In the genomic region with DNA sequence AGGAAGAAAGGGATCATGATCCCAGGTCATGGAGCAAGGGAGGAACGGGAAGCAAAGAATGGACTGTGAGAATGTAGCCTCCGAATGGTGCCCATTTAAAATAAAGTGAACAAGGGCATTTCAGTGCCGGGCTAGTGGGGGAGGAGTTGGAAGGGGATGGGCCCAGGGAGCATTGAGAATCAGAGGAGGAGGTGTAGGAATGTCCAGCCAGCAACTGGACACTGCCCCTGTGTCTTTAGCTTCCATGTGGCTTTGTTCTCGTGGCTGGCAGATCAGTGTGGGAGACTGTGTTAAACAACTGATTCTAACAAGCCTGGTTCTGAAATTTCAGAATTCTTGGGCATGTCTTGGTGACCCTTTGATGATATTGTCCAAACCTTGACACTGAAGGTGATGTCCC, we compare ENCODE assay signal across 2 cellular contexts.
A peak's percentile ranks its signal among the peaks of the same experiment; 100 is the strongest.
TF ChIP-seq lines count a peak whose summit lies in the region.

No MANE protein-coding gene starts in this region.

TF ChIP-seq in HepG2, 621 proteins besides CTCF, POLR2A, EP300 and RAD21:
- TF ChIP-seq, protein P1, sequence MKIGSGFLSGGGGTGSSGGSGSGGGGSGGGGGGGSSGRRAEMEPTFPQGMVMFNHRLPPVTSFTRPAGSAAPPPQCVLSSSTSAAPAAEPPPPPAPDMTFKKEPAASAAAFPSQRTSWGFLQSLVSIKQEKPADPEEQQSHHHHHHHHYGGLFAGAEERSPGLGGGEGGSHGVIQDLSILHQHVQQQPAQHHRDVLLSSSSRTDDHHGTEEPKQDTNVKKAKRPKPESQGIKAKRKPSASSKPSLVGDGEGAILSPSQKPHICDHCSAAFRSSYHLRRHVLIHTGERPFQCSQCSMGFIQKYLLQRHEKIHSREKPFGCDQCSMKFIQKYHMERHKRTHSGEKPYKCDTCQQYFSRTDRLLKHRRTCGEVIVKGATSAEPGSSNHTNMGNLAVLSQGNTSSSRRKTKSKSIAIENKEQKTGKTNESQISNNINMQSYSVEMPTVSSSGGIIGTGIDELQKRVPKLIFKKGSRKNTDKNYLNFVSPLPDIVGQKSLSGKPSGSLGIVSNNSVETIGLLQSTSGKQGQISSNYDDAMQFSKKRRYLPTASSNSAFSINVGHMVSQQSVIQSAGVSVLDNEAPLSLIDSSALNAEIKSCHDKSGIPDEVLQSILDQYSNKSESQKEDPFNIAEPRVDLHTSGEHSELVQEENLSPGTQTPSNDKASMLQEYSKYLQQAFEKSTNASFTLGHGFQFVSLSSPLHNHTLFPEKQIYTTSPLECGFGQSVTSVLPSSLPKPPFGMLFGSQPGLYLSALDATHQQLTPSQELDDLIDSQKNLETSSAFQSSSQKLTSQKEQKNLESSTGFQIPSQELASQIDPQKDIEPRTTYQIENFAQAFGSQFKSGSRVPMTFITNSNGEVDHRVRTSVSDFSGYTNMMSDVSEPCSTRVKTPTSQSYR (CRISPR knock-in tag; IDR thresholded peaks at IDR 0.05; ENCODE audit: borderline replicate concordance): 0 out of 2 replicates have a peak, but pooled peaks have one; percentile 42
- TF ChIP-seq ZSCAN31 (CRISPR knock-in tag; IDR thresholded peaks at IDR 0.05; ENCODE audit: low read depth) (no peak), ZNF335 (CRISPR knock-in tag; IDR thresholded peaks at IDR 0.05) (no peak), TEAD3 (CRISPR knock-in tag; optimal IDR thresholded peaks at IDR 0.05; ENCODE audit: borderline replicate concordance) (peak; percentile 28), KDM4B (CRISPR knock-in tag; IDR thresholded peaks at IDR 0.05) (no peak), RNF2 (conservative IDR thresholded peaks at IDR 0.05; ENCODE audit: low read depth) (no peak), ZNF782 (CRISPR knock-in tag; IDR thresholded peaks at IDR 0.05; ENCODE audit: borderline replicate concordance) (no peak), KLF13 (CRISPR knock-in tag; IDR thresholded peaks at IDR 0.05) (0 out of 2 replicates have a peak, but pooled peaks have one; percentile 22), WIZ (CRISPR knock-in tag; IDR thresholded peaks at IDR 0.05) (no peak), ZNF547 (CRISPR knock-in tag; IDR thresholded peaks at IDR 0.05) (no peak), TRIM24 (CRISPR knock-in tag; IDR thresholded peaks at IDR 0.05) (no peak), ZNF501 (CRISPR knock-in tag; IDR thresholded peaks at IDR 0.05) (no peak)
- TF ChIP-seq, protein P2, sequence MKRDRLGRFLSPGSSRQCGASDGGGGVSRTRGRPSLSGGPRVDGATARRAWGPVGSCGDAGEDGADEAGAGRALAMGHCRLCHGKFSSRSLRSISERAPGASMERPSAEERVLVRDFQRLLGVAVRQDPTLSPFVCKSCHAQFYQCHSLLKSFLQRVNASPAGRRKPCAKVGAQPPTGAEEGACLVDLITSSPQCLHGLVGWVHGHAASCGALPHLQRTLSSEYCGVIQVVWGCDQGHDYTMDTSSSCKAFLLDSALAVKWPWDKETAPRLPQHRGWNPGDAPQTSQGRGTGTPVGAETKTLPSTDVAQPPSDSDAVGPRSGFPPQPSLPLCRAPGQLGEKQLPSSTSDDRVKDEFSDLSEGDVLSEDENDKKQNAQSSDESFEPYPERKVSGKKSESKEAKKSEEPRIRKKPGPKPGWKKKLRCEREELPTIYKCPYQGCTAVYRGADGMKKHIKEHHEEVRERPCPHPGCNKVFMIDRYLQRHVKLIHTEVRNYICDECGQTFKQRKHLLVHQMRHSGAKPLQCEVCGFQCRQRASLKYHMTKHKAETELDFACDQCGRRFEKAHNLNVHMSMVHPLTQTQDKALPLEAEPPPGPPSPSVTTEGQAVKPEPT (CRISPR knock-in tag; IDR thresholded peaks at IDR 0.05; ENCODE audit: low read depth): no peak
- TF ChIP-seq, protein P3, sequence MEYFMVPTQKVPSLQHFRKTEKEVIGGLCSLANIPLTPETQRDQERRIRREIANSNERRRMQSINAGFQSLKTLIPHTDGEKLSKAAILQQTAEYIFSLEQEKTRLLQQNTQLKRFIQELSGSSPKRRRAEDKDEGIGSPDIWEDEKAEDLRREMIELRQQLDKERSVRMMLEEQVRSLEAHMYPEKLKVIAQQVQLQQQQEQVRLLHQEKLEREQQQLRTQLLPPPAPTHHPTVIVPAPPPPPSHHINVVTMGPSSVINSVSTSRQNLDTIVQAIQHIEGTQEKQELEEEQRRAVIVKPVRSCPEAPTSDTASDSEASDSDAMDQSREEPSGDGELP (IDR thresholded peaks at IDR 0.05; ENCODE audit: borderline replicate concordance, low read depth): no peak
- TF ChIP-seq, protein P4, sequence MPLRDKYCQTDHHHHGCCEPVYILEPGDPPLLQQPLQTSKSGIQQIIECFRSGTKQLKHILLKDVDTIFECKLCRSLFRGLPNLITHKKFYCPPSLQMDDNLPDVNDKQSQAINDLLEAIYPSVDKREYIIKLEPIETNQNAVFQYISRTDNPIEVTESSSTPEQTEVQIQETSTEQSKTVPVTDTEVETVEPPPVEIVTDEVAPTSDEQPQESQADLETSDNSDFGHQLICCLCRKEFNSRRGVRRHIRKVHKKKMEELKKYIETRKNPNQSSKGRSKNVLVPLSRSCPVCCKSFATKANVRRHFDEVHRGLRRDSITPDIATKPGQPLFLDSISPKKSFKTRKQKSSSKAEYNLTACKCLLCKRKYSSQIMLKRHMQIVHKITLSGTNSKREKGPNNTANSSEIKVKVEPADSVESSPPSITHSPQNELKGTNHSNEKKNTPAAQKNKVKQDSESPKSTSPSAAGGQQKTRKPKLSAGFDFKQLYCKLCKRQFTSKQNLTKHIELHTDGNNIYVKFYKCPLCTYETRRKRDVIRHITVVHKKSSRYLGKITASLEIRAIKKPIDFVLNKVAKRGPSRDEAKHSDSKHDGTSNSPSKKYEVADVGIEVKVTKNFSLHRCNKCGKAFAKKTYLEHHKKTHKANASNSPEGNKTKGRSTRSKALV (CRISPR knock-in tag; IDR thresholded peaks at IDR 0.05): no peak
- TF ChIP-seq, protein P5, sequence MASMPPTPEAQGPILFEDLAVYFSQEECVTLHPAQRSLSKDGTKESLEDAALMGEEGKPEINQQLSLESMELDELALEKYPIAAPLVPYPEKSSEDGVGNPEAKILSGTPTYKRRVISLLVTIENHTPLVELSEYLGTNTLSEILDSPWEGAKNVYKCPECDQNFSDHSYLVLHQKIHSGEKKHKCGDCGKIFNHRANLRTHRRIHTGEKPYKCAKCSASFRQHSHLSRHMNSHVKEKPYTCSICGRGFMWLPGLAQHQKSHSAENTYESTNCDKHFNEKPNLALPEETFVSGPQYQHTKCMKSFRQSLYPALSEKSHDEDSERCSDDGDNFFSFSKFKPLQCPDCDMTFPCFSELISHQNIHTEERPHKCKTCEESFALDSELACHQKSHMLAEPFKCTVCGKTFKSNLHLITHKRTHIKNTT (CRISPR knock-in tag; IDR thresholded peaks at IDR 0.05): no peak
TF ChIP-seq in HepG2: peak in this region for 3.

TF ChIP-seq in K562, 482 proteins besides CTCF, POLR2A, EP300 and RAD21:
- TF ChIP-seq HLTF (IDR thresholded peaks at IDR 0.05) (no peak), MTA2 (IDR thresholded peaks at IDR 0.05; ENCODE audit: low read depth) (no peak)
- TF ChIP-seq, protein P6, sequence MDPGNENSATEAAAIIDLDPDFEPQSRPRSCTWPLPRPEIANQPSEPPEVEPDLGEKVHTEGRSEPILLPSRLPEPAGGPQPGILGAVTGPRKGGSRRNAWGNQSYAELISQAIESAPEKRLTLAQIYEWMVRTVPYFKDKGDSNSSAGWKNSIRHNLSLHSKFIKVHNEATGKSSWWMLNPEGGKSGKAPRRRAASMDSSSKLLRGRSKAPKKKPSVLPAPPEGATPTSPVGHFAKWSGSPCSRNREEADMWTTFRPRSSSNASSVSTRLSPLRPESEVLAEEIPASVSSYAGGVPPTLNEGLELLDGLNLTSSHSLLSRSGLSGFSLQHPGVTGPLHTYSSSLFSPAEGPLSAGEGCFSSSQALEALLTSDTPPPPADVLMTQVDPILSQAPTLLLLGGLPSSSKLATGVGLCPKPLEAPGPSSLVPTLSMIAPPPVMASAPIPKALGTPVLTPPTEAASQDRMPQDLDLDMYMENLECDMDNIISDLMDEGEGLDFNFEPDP (CRISPR knock-in tag; IDR thresholded peaks at IDR 0.05): no peak
